9 cellular contexts compared by ENCODE assay signal in the genomic region with DNA sequence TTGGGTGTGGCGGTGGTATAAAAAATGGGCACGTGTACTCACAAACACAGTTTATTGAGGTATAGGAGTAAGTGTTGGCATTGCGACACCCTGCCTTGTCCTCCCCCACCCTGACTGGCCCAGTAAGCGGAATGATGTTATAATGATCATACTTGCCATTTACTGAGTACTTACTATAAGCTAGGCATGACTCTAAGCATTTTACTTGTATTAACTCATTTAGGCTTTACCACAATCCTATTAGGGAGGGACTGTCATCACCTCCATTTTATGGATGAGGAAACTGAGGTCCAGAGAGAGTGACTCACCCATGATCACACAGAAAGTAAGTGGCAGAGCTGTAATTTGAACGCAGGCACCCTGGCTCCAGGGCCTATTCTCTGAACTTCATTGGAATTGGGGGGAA. TPM values are rescaled to one million over a fixed set of nuclear protein-coding genes. Genes with fewer than 3 reads are reported as not detected.
DNase-seq lines count a peak whose midpoint lies in the region; ATAC-seq and TF ChIP-seq lines count a peak whose summit lies in the region.
"Had no signal": no experiment of that assay in that cellular context is flagged by ENCODE, and none has a peak within 500 bp of the region (broad histone marks: within the 10 kb centered on the region; RNA-seq: fewer than 3 reads in every experiment).

No MANE protein-coding gene starts in this region.

- H3K79me2 ChIP-seq in GM23338 (replicated peaks; ENCODE audit: insufficient read depth) = peaks cover 10% of the 10 kb centered on the region; the same call in 1 of the 2 replicates

- H4K20me1 ChIP-seq in GM23338 (replicated peaks; ENCODE audit: insufficient read depth) = no peaks in the 10 kb centered on the region

- no peaks in the 10 kb centered on the region for H3K27me3 ChIP-seq in left lung
- no peaks in the 10 kb centered on the region for H3K27me3 ChIP-seq in transverse colon
- H3K27me3 ChIP-seq in GM23338 (ENCODE audit: insufficient read depth) = peaks cover 17% of the 10 kb centered on the region

- peak overlapping the region in 1 of 2 donors; percentile 59 for H3K4me3 ChIP-seq in left lung
- peak overlapping the region in 3 of 4 donors; percentile 8 to 86 (median 53) for H3K4me3 ChIP-seq in transverse colon
- H3K4me3 ChIP-seq in GM23338 = no peak overlapping the region

- TF ChIP-seq EP300 in transverse colon (IDR thresholded peaks at IDR 0.05; ENCODE audit: low read depth) = peak; percentile 48

- no peak overlapping the region for H3K4me3 Mint-ChIP-seq in activated naive CD4-positive, alpha-beta T cell treated with anti-CD3 and anti-CD28 coated beads, Interleukin-2, amount 10 ng/mL, durations not matched to agents 7 days and 5 days
- H3K4me3 Mint-ChIP-seq in activated naive CD8-positive, alpha-beta T cell treated with anti-CD3 and anti-CD28 coated beads, Interleukin-2, amount 50 U/mL, for 24 hours = peak overlapping the region; percentile 97
- H3K4me3 Mint-ChIP-seq in GM23338 = no peak overlapping the region

- intact Hi-C loops in left lung (cut with DNase I) (no loop called here), transverse colon (cut with DNase I; ENCODE audit: low total_unique reads) (no loop called here)

- peak; percentile 18 for ATAC-seq in activated naive CD8-positive, alpha-beta T cell treated with anti-CD3 and anti-CD28 coated beads, Interleukin-2, amount 50 U/mL, for 24 hours
- ATAC-seq in left lung = no peak
- ATAC-seq in GM23338 = no peak
- ATAC-seq in HG02759 (IDR thresholded peaks at IDR 0.05; ENCODE audit: unreplicated experiment) = no peak

- no peaks in the 10 kb centered on the region for H3K9me2 ChIP-seq in GM23338 (ENCODE audit: insufficient read depth)

- CTCF ChIA-PET in activated naive CD4-positive, alpha-beta T cell treated with anti-CD3 and anti-CD28 coated beads, Interleukin-2, amount 10 ng/mL, durations not matched to agents 7 days and 5 days (lab: Charles Lee) = interaction anchor here (1.2 to 6.9 kb wide), 6 partner anchors 9 to 223 kb away, joined by 3 to 57 read pairs (median 13); partner anchors contain the start of genes DCTN4, IRGM and RBM22

- H3K36me3 Mint-ChIP-seq in activated naive CD4-positive, alpha-beta T cell treated with anti-CD3 and anti-CD28 coated beads, Interleukin-2, amount 10 ng/mL, durations not matched to agents 7 days and 5 days = peaks cover 28% of the 10 kb centered on the region
- H3K36me3 Mint-ChIP-seq in activated naive CD8-positive, alpha-beta T cell treated with anti-CD3 and anti-CD28 coated beads, Interleukin-2, amount 50 U/mL, for 24 hours (ENCODE audit: low read depth) = peaks cover 4% of the 10 kb centered on the region
- H3K36me3 Mint-ChIP-seq in GM23338 (ENCODE audit: low read depth) = peaks cover 4% of the 10 kb centered on the region

- WGBS in transverse colon (ENCODE audit: low coverage in 1 of 2), 2 donors = 24 to 53% methylated on average over 3 to 5 of the region's 5 CpGs

- H2AFZ ChIP-seq in GM23338 = no peak overlapping the region

- no peak for TF ChIP-seq POLR2A in transverse colon (IDR thresholded peaks at IDR 0.05)

- peak overlapping the region; percentile 74 to 82 for H3K27ac ChIP-seq in left lung
- H3K27ac ChIP-seq in transverse colon = peak overlapping the region; percentile 88 to 96 (median 92)
- H3K27ac ChIP-seq in GM23338 (ENCODE audit: low read depth) = no peak overlapping the region

- no peak overlapping the region for H3K4me2 ChIP-seq in GM23338

- no peaks in the 10 kb centered on the region for H3K36me3 ChIP-seq in left lung
- H3K36me3 ChIP-seq in transverse colon = no peaks in the 10 kb centered on the region
- H3K36me3 ChIP-seq in GM23338 (ENCODE audit: insufficient read depth) = 0 out of 2 replicates have a peak, but pooled peaks cover under 1% of the 10 kb centered on the region

- TF ChIP-seq CTCF in left lung (IDR thresholded peaks at IDR 0.05) (no peak), transverse colon (IDR thresholded peaks at IDR 0.05) (no peak), GM23338 (conservative IDR thresholded peaks at IDR 0.05; ENCODE audit: low read depth in 2 of 2) (no peak)

- peaks cover 72% of the 10 kb centered on the region for H3K4me1 Mint-ChIP-seq in activated naive CD4-positive, alpha-beta T cell treated with anti-CD3 and anti-CD28 coated beads, Interleukin-2, amount 10 ng/mL, durations not matched to agents 7 days and 5 days
- peaks cover 76% of the 10 kb centered on the region for H3K4me1 Mint-ChIP-seq in activated naive CD8-positive, alpha-beta T cell treated with anti-CD3 and anti-CD28 coated beads, Interleukin-2, amount 50 U/mL, for 24 hours
- H3K4me1 Mint-ChIP-seq in GM23338 = peaks cover 38% of the 10 kb centered on the region

- DNase-seq in activated naive CD4-positive, alpha-beta T cell treated with anti-CD3 and anti-CD28 coated beads, Interleukin-2, amount 10 ng/mL, durations not matched to agents 7 days and 5 days = no peak
- no peak for DNase-seq in activated naive CD4-positive, alpha-beta T cell (lab: John Stamatoyannopoulos, UW)
- DNase-seq in activated naive CD8-positive, alpha-beta T cell treated with anti-CD3 and anti-CD28 coated beads, Interleukin-2, amount 50 U/mL, for 24 hours = no peak
- no peak for DNase-seq in left lung
- DNase-seq in transverse colon = peak; percentile 81
- no peak for DNase-seq in GM23338 (ENCODE audit: low spot score)
- no peak for DNase-seq in activated CD4-positive, CD25-positive, alpha-beta regulatory T cell treated with anti-CD3 and anti-CD28 coated beads, Interleukin-2, amount 50 U/mL, for 72 hours
- DNase-seq: COR-L47 had no signal

- H3K4me1 ChIP-seq in left lung = peaks cover 31 to 76% of the 10 kb centered on the region in 2 donors
- peaks cover 37 to 66% (median 60%) of the 10 kb centered on the region in 4 donors for H3K4me1 ChIP-seq in transverse colon
- H3K4me1 ChIP-seq in GM23338 (ENCODE audit: insufficient read depth) = peaks cover 13% of the 10 kb centered on the region

- H3K9me3 Mint-ChIP-seq in activated naive CD4-positive, alpha-beta T cell treated with anti-CD3 and anti-CD28 coated beads, Interleukin-2, amount 10 ng/mL, durations not matched to agents 7 days and 5 days = peaks cover 3% of the 10 kb centered on the region
- peaks cover 1% of the 10 kb centered on the region for H3K9me3 Mint-ChIP-seq in activated naive CD8-positive, alpha-beta T cell treated with anti-CD3 and anti-CD28 coated beads, Interleukin-2, amount 50 U/mL, for 24 hours
- peaks cover 1% of the 10 kb centered on the region; the same call in 2 of the 3 replicates for H3K9me3 Mint-ChIP-seq in GM23338

- peak overlapping the region; percentile 88 for H3K27ac Mint-ChIP-seq in activated naive CD4-positive, alpha-beta T cell treated with anti-CD3 and anti-CD28 coated beads, Interleukin-2, amount 10 ng/mL, durations not matched to agents 7 days and 5 days
- peak overlapping the region; percentile 79 for H3K27ac Mint-ChIP-seq in activated naive CD8-positive, alpha-beta T cell treated with anti-CD3 and anti-CD28 coated beads, Interleukin-2, amount 50 U/mL, for 24 hours
- no peak overlapping the region for H3K27ac Mint-ChIP-seq in GM23338

- in situ Hi-C loops in transverse colon (cut with MboI; ENCODE audit: low pct_ligation_motif_present in 1 of 4, low pct_unique_long_range_greater_than_20kb in 1 of 4, low sequenced_read_pairs in 3 of 4) = no loop called here

- H3K27me3 Mint-ChIP-seq in activated naive CD4-positive, alpha-beta T cell treated with anti-CD3 and anti-CD28 coated beads, Interleukin-2, amount 10 ng/mL, durations not matched to agents 7 days and 5 days = peaks cover 3% of the 10 kb centered on the region
- peaks cover 4% of the 10 kb centered on the region for H3K27me3 Mint-ChIP-seq in activated naive CD8-positive, alpha-beta T cell treated with anti-CD3 and anti-CD28 coated beads, Interleukin-2, amount 50 U/mL, for 24 hours
- peaks cover 12% of the 10 kb centered on the region for H3K27me3 Mint-ChIP-seq in GM23338 (ENCODE audit: insufficient read depth, low read depth, poor library complexity)

- H3K9me3 ChIP-seq in left lung (no peaks in the 10 kb centered on the region), transverse colon (no peaks in the 10 kb centered on the region)

- H3F3A ChIP-seq in GM23338 (replicated peaks; ENCODE audit: low read depth) = no peaks in the 10 kb centered on the region

TF ChIP-seq in GM23338, 12 proteins besides CTCF, POLR2A, EP300 and RAD21:
- no peak for TF ChIP-seq ETS1 (IDR thresholded peaks at IDR 0.05)

RNA-seq across cellular contexts. Expression of gene SMIM3, which starts 2.3 kb away (rescaled TPM):
- total RNA-seq in left lung (10 to 100 TPM; 16.4 to 20.1 TPM), transverse colon (10 to 100 TPM; 19.1 to 22.4 (median 20.4) TPM)
- total RNA-seq in GM23338 (2014; rRNA removed; shearing (Covaris generic)) = 7.6 and 8.0 TPM in 2 replicates
- polyA plus RNA-seq in GM23338 (2016; fragmentation: Nextera tagmentation; extraction: Ambion mirVana) = 4.3 and 6.2 TPM in 2 replicates

RNA-seq across cellular contexts. Expression of gene DCTN4, which starts 22.0 kb away (rescaled TPM):
- 10 to 100 TPM; 69.5 to 70.0 TPM for total RNA-seq in left lung
- 10 to 100 TPM; 23.2 to 55.3 (median 42.4) TPM for total RNA-seq in transverse colon
- total RNA-seq in GM23338 (2014; rRNA removed; shearing (Covaris generic)) = 41.2 and 41.8 TPM in 2 replicates
- 11.8 and 15.4 TPM in 2 replicates for polyA plus RNA-seq in GM23338 (2016; fragmentation: Nextera tagmentation; extraction: Ambion mirVana)
